Comparison of ENCODE assay signal across 17 cellular contexts in the genomic region with DNA sequence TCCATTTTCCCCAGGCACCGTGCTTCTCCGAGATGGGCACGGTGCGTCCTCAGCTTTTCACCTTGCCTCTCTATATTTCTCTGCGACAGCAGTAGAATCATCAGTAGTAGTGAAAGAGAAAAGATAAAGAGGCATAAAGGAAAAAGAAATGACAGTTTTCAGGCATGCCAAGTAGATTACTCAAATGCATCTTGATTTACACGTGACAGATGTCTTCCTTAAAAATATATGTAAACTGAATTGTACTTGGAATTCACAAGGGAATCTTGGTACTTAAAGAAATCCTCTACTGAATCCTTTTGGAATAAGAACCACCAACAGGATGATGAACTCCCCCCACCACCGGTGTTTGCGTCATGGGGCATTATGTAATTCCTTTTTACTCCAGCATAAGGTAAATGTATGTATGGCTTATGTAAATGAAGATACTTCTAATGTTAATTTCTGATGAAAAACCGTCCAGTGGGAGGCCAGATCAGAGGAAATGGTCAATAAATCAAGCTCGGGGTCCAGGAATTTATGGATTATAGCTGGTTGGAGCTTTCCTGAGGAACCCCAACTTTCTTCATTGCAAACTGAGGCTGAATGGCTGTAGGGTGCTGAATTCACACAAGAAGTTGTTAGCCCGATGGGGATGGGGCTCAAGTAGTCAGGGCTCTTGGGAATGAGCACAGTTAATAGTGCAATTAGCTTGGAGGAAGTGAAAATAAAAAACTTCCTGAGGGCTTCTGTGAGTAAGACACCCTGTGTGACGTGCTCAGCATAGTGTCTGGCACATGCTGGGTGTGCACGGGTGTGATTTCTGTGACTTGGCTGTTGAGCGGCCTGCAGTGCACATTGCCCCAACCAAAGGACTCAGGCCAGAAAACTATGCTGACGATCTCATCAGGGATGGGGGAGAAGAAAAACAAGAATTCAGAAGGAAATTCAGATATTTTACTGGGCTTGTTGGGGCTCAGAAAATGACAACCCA.
"Had no signal": no experiment of that assay in that cellular context is flagged by ENCODE, and none has a peak within 500 bp of the region (broad histone marks: within the 10 kb centered on the region; RNA-seq: fewer than 3 reads in every experiment).

No MANE protein-coding gene starts in this region.

- H3K4me2 ChIP-seq: smooth muscle cell had no signal

- H3K27me3 ChIP-seq: neutrophil had no signal

- H3K27ac ChIP-seq: epithelial cell of prostate, neutrophil had no signal

- H3K4me3 ChIP-seq: lung, smooth muscle cell had no signal

- DNase-seq: activated B cell treated with CpG ODN at 0.5 μM for 24 hours; activated CD4-positive, alpha-beta T cell treated with anti-CD3 and anti-CD28 coated beads, Interleukin-2, amount 10 ng/mL, durations not matched to agents 24 days and 14 days; activated CD8-positive, alpha-beta memory T cell treated with anti-CD3 and anti-CD28 coated beads for 24 hours; activated naive CD4-positive, alpha-beta T cell treated with anti-CD3 and anti-CD28 coated beads, Interleukin-2, amount 10 ng/mL, durations not matched to agents 7 days and 5 days; cortex of kidney; effector CD8-positive, alpha-beta T cell; hippocampal formation; immature natural killer cell; left cardiac atrium; naive B cell; posterior cingulate gyrus; right cardiac atrium had no signal

- ATAC-seq: activated T-helper 17 cell treated with anti-CD3 and anti-CD28 coated beads, Interleukin-2, amount 50 U/mL, for 72 hours; left cardiac atrium; right cardiac atrium had no signal

- H3K9me3 ChIP-seq: neutrophil had no signal

- H3K36me3 ChIP-seq: neutrophil had no signal
